Comparison of ENCODE assay signal across 8 cellular contexts in genomic region chr4:143375326-143376073, GRCh38. TPM values are rescaled to one million over a fixed set of nuclear protein-coding genes. Genes with fewer than 3 reads are reported as not detected.
A peak's percentile ranks its signal among the peaks of the same experiment; 100 is the strongest.
DNase-seq lines count a peak whose midpoint lies in the region; ATAC-seq and TF ChIP-seq lines count a peak whose summit lies in the region.

No MANE protein-coding gene starts in this region.

- no peaks in the 10 kb centered on the region for H3K27me3 ChIP-seq in GM23338 (ENCODE audit: insufficient read depth)
- no peaks in the 10 kb centered on the region for H3K27me3 ChIP-seq in CD4-positive, alpha-beta memory T cell (ENCODE audit: insufficient read depth, low read length)
- H3K27me3 ChIP-seq in prostate gland (replicated peaks; ENCODE audit: insufficient read depth), result no peaks in the 10 kb centered on the region

- peak; percentile 52 to 70 for TF ChIP-seq CTCF in GM23338 (conservative IDR thresholded peaks at IDR 0.05; ENCODE audit: low read depth in 2 of 2)
- TF ChIP-seq CTCF in coronary artery (IDR thresholded peaks at IDR 0.05), result peak; percentile 32
- peak; percentile 16 for TF ChIP-seq CTCF in mucosa of descending colon (IDR thresholded peaks at IDR 0.05)
- peak in 1 of 4 experiments; percentile 28 for TF ChIP-seq CTCF in prostate gland (IDR thresholded peaks at IDR 0.05)

- H3K4me3 Mint-ChIP-seq in activated T-cell treated with anti-CD3 and anti-CD28 coated beads, Interleukin-2, amount 50 U/mL, for 72 hours, result no peak overlapping the region
- H3K4me3 Mint-ChIP-seq in activated T-cell treated with anti-CD3 and anti-CD28 coated beads, Interleukin-2, amount 50 U/mL, for 4 hours, result no peak overlapping the region
- H3K4me3 Mint-ChIP-seq in GM23338, result no peak overlapping the region
- no peak overlapping the region for H3K4me3 Mint-ChIP-seq in CD4-positive, alpha-beta memory T cell

- H3K36me3 Mint-ChIP-seq in activated T-cell treated with anti-CD3 and anti-CD28 coated beads, Interleukin-2, amount 50 U/mL, for 72 hours (ENCODE audit: insufficient read depth in 2 of 2), result peaks cover 3 to 4% of the 10 kb centered on the region in 2 donors
- peaks cover 2% of the 10 kb centered on the region for H3K36me3 Mint-ChIP-seq in activated T-cell treated with anti-CD3 and anti-CD28 coated beads, Interleukin-2, amount 50 U/mL, for 4 hours (ENCODE audit: insufficient read depth)
- peaks cover 7% of the 10 kb centered on the region; the same call in 2 of the 3 replicates for H3K36me3 Mint-ChIP-seq in GM23338 (ENCODE audit: low read depth)
- H3K36me3 Mint-ChIP-seq in CD4-positive, alpha-beta memory T cell, result peaks cover 0 to 4% of the 10 kb centered on the region in 2 donors

- no peak for DNase-seq in activated T-cell treated with anti-CD3 and anti-CD28 coated beads, Interleukin-2, amount 50 U/mL, for 72 hours
- no peak for DNase-seq in activated T-cell treated with anti-CD3 and anti-CD28 coated beads, Interleukin-2, amount 50 U/mL, for 4 hours
- DNase-seq in GM23338 (ENCODE audit: low spot score) (peak; percentile 65), M059J (ENCODE audit: low read depth) (peak; percentile 36), coronary artery (ENCODE audit: low spot score) (no peak), mucosa of descending colon (peak in 2 of 3 donors; percentile 44 to 49), prostate gland (ENCODE audit: low spot score) (no peak)
- no peak for DNase-seq in CD4-positive, alpha-beta memory T cell

- H3K9me3 ChIP-seq in mucosa of descending colon (no peaks in the 10 kb centered on the region), prostate gland (no peaks in the 10 kb centered on the region)
- H3K9me3 ChIP-seq in CD4-positive, alpha-beta memory T cell (ENCODE audit: control insufficient read depth in 1 of 2, low read length in 2 of 2), result no peaks in the 10 kb centered on the region

- POLR2A ChIA-PET in CD4-positive, alpha-beta memory T cell (lab: Charles Lee; ENCODE audit: partially characterized antibody), result no interaction called here

- CTCF ChIA-PET in CD4-positive, alpha-beta memory T cell (lab: Charles Lee; ENCODE audit: partially characterized antibody), result no interaction called here

- H2AFZ ChIP-seq in GM23338, result no peak overlapping the region

- H3K9me2 ChIP-seq in GM23338 (ENCODE audit: insufficient read depth), result no peaks in the 10 kb centered on the region

- H3K4me1 ChIP-seq in GM23338 (ENCODE audit: insufficient read depth) (peaks cover 40% of the 10 kb centered on the region), mucosa of descending colon (ENCODE audit: low read depth) (peaks cover 9% of the 10 kb centered on the region), prostate gland (replicated peaks) (no peaks in the 10 kb centered on the region)
- H3K4me1 ChIP-seq in CD4-positive, alpha-beta memory T cell (ENCODE audit: insufficient read depth, low read length), result no peaks in the 10 kb centered on the region

- H3K79me2 ChIP-seq in GM23338 (replicated peaks; ENCODE audit: insufficient read depth), result peaks cover 85% of the 10 kb centered on the region

- H3K9me3 Mint-ChIP-seq in activated T-cell treated with anti-CD3 and anti-CD28 coated beads, Interleukin-2, amount 50 U/mL, for 72 hours, result peaks cover 0 to 2% of the 10 kb centered on the region in 2 donors
- H3K9me3 Mint-ChIP-seq in activated T-cell treated with anti-CD3 and anti-CD28 coated beads, Interleukin-2, amount 50 U/mL, for 4 hours, result peaks cover 3% of the 10 kb centered on the region
- H3K9me3 Mint-ChIP-seq in GM23338, result peaks cover 9% of the 10 kb centered on the region
- peaks cover 0 to 9% (median 3%) of the 10 kb centered on the region in 8 donors for H3K9me3 Mint-ChIP-seq in CD4-positive, alpha-beta memory T cell

- H3K27ac Mint-ChIP-seq in activated T-cell treated with anti-CD3 and anti-CD28 coated beads, Interleukin-2, amount 50 U/mL, for 72 hours, result no peak overlapping the region
- H3K27ac Mint-ChIP-seq in GM23338, result peak overlapping the region; percentile 25; the same call in 1 of the 2 replicates
- H3K27ac Mint-ChIP-seq in CD4-positive, alpha-beta memory T cell, result peak overlapping the region in 1 of 7 donors; percentile 26

- peak; percentile 61 for ATAC-seq in activated T-cell treated with anti-CD3 and anti-CD28 coated beads, Interleukin-2, amount 50 U/mL, for 72 hours (replicated peaks in 1 of 2)
- ATAC-seq in activated T-cell treated with anti-CD3 and anti-CD28 coated beads, Interleukin-2, amount 50 U/mL, for 4 hours, result no peak
- ATAC-seq in GM23338, result peak; percentile 80
- ATAC-seq in mucosa of descending colon, result peak; percentile 86

- H3K4me3 ChIP-seq in GM23338, result no peak overlapping the region
- no peak overlapping the region for H3K4me3 ChIP-seq in coronary artery
- H3K4me3 ChIP-seq in mucosa of descending colon, result no peak overlapping the region
- no peak overlapping the region for H3K4me3 ChIP-seq in CD4-positive, alpha-beta memory T cell (ENCODE audit: low read length in 2 of 2)
- no peak overlapping the region for H3K4me3 ChIP-seq in prostate gland

- no peaks in the 10 kb centered on the region for H3K27me3 Mint-ChIP-seq in activated T-cell treated with anti-CD3 and anti-CD28 coated beads, Interleukin-2, amount 50 U/mL, for 72 hours (ENCODE audit: low read depth)
- H3K27me3 Mint-ChIP-seq in activated T-cell treated with anti-CD3 and anti-CD28 coated beads, Interleukin-2, amount 50 U/mL, for 4 hours (ENCODE audit: low read depth), result peaks cover 4% of the 10 kb centered on the region
- H3K27me3 Mint-ChIP-seq in GM23338 (ENCODE audit: insufficient read depth, low read depth, poor library complexity), result peaks cover 3% of the 10 kb centered on the region
- H3K27me3 Mint-ChIP-seq in CD4-positive, alpha-beta memory T cell, result peaks cover 3 to 11% of the 10 kb centered on the region in 2 donors

- H3K36me3 ChIP-seq in GM23338 (ENCODE audit: insufficient read depth) (no peaks in the 10 kb centered on the region), mucosa of descending colon (ENCODE audit: low read depth) (no peaks in the 10 kb centered on the region), prostate gland (no peaks in the 10 kb centered on the region)
- no peaks in the 10 kb centered on the region for H3K36me3 ChIP-seq in CD4-positive, alpha-beta memory T cell (ENCODE audit: insufficient read depth, low read length)

- H3K4me1 Mint-ChIP-seq in activated T-cell treated with anti-CD3 and anti-CD28 coated beads, Interleukin-2, amount 50 U/mL, for 72 hours (ENCODE audit: low read depth), result no peaks in the 10 kb centered on the region
- peaks cover 2% of the 10 kb centered on the region for H3K4me1 Mint-ChIP-seq in activated T-cell treated with anti-CD3 and anti-CD28 coated beads, Interleukin-2, amount 50 U/mL, for 4 hours (ENCODE audit: low read depth)
- H3K4me1 Mint-ChIP-seq in GM23338, result peaks cover 47% of the 10 kb centered on the region
- H3K4me1 Mint-ChIP-seq in CD4-positive, alpha-beta memory T cell, result peaks cover 0 to 1% (median 0%) of the 10 kb centered on the region in 4 donors

- intact Hi-C loops in mucosa of descending colon (cut with DNase I, micrococcal nuclease), result no loop called here
- intact Hi-C loops in CD4-positive, alpha-beta memory T cell (cut with micrococcal nuclease), result no loop called here
- intact Hi-C loops in prostate gland (cut with DNase I), result no loop called here

- no peak for TF ChIP-seq POLR2A in prostate gland (IDR thresholded peaks at IDR 0.05)

- H3F3A ChIP-seq in GM23338 (replicated peaks; ENCODE audit: low read depth), result no peaks in the 10 kb centered on the region

- no peaks in the 10 kb centered on the region for H4K20me1 ChIP-seq in GM23338 (replicated peaks; ENCODE audit: insufficient read depth)

- 70% methylated on average over 6 of the region's 6 CpGs for WGBS in prostate gland

- peak overlapping the region; percentile 61 for H3K27ac ChIP-seq in GM23338 (ENCODE audit: low read depth)
- peak overlapping the region; percentile 3 to 10 for H3K27ac ChIP-seq in coronary artery
- no peak overlapping the region for H3K27ac ChIP-seq in CD4-positive, alpha-beta memory T cell (ENCODE audit: low read depth, low read length)
- H3K27ac ChIP-seq in prostate gland, result no peak overlapping the region

- no peak overlapping the region for H3K4me2 ChIP-seq in GM23338

TF ChIP-seq in GM23338, 12 proteins besides CTCF, POLR2A, EP300 and RAD21 (continues in another document):
- TF ChIP-seq STAT1 (IDR thresholded peaks at IDR 0.05; ENCODE audit: unreplicated experiment) (no peak), ZNF114 (CRISPR knock-in tag; IDR thresholded peaks at IDR 0.05) (no peak), EZH2 (IDR thresholded peaks at IDR 0.05; ENCODE audit: low read depth, unreplicated experiment) (no peak), EZH2phosphoT487 (IDR thresholded peaks at IDR 0.05; ENCODE audit: unreplicated experiment) (no peak), NANOG (IDR thresholded peaks at IDR 0.05; ENCODE audit: borderline replicate concordance) (no peak), JUNB (IDR thresholded peaks at IDR 0.05; ENCODE audit: unreplicated experiment) (no peak), ETS1 (IDR thresholded peaks at IDR 0.05) (no peak)

RNA-seq across cellular contexts. Expression of gene GAB1, which starts 38.8 kb away (rescaled TPM):
- 1 to 10 TPM; 1.5 to 1.6 TPM for total RNA-seq in activated T-cell treated with anti-CD3 and anti-CD28 coated beads, Interleukin-2, amount 50 U/mL, for 72 hours
- total RNA-seq in activated T-cell treated with anti-CD3 and anti-CD28 coated beads, Interleukin-2, amount 50 U/mL, for 4 hours, result under 1 TPM; 0.30 to 0.95 (median 0.61) TPM
- total RNA-seq in GM23338 (2014; rRNA removed; shearing (Covaris generic)), result 18.4 and 32.6 TPM in 2 replicates
- polyA plus RNA-seq in GM23338 (2016; fragmentation: Nextera tagmentation; extraction: Ambion mirVana), result 3.6 and 4.0 TPM in 2 replicates
- 5.2 and 6.9 TPM in 2 replicates for total RNA-seq in M059J (2014; rRNA removed; shearing (Covaris generic))
- total RNA-seq in mucosa of descending colon, result 100 to 1,000 TPM in 1 of 3 donors, 10 to 100 TPM in 2; 62.3 to 104 (median 84.0) TPM
- under 1 TPM; 0.26 to 0.78 TPM for total RNA-seq in CD4-positive, alpha-beta memory T cell
- polyA plus RNA-seq in CD4-positive, alpha-beta memory T cell, result not detected
- 10 to 100 TPM; 13.7 to 61.1 TPM for total RNA-seq in prostate gland

Comparison
In these comparisons a context has a peak if more than half of its experiments do, and no peak if none do; other contexts are left out.
1. ATAC-seq: peak in activated T-cell treated with anti-CD3 and anti-CD28 coated beads, Interleukin-2, amount 50 U/mL, for 72 hours (2 of 2), GM23338 (single experiment) and mucosa of descending colon (single experiment); none in activated T-cell treated with anti-CD3 and anti-CD28 coated beads, Interleukin-2, amount 50 U/mL, for 4 hours (0 of 2).
2. DNase-seq: peak in GM23338 (single experiment), M059J (single experiment) and mucosa of descending colon (2 of 3); none in activated T-cell treated with anti-CD3 and anti-CD28 coated beads, Interleukin-2, amount 50 U/mL, for 72 hours (0 of 2), activated T-cell treated with anti-CD3 and anti-CD28 coated beads, Interleukin-2, amount 50 U/mL, for 4 hours (single experiment), coronary artery (single experiment), CD4-positive, alpha-beta memory T cell (0 of 5) and prostate gland (single experiment).
3. H3K27ac ChIP-seq: peak in GM23338 (single experiment) and coronary artery (2 of 2); none in CD4-positive, alpha-beta memory T cell (single experiment) and prostate gland (0 of 2).